17 cellular contexts compared by ENCODE assay signal in the genomic region with DNA sequence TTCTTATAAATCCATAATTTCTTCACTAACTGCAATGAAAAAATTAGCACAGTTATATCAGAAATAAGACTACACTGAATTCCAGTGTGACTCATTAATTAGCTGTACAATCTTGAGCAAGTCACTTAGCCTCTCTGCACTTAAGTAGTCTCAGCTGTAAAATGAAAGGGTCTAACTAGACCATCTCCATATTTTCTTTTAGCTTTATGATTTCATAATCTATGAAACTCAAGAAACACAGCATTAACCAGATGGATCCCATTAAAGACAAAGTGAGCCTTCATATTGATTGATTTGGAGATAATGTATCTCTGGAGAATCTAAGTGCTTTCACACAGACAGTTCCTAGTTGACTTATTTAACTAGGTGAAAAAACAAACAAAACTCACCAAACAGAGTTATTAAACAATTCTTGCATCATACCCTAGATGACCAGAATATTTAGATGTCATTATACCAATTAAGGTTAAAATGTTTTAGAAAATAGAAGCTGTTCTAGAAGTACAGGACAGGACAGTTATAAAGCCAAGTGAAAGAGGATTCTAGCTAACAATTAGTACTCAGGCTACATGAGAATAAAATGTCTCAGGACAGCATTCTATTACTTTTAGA. TPM values are rescaled to one million over a fixed set of nuclear protein-coding genes. Genes with fewer than 3 reads are reported as not detected.
DNase-seq lines count a peak whose midpoint lies in the region; ATAC-seq and TF ChIP-seq lines count a peak whose summit lies in the region.
"Had no signal": no experiment of that assay in that cellular context is flagged by ENCODE, and none has a peak within 500 bp of the region (broad histone marks: within the 10 kb centered on the region; RNA-seq: fewer than 3 reads in every experiment).

No MANE protein-coding gene starts in this region.

- H3K27ac ChIP-seq in left lung, result peak overlapping the region in 1 of 2 donors; percentile 4
- H3K27ac ChIP-seq: BLaER1 treated with 17β-estradiol and CSF1 and Interleukin-3, amounts not matched to agents 10 nM and 100 nM; body of pancreas; lower lobe of right lung had no signal

- no peaks in the 10 kb centered on the region for H3K27me3 ChIP-seq in left lung
- H3K27me3 ChIP-seq: BLaER1 treated with 17β-estradiol and CSF1 and Interleukin-3, amounts not matched to agents 10 nM and 100 nM; body of pancreas had no signal

- DNase-seq in EH (ENCODE audit: low read depth) (peak; percentile 68), M059J (ENCODE audit: low read depth) (peak; percentile 34), dermis blood vessel endothelial cell (peak; percentile 41), left lung (no peak), mucosa of gallbladder (ENCODE audit: low spot score) (no peak), ACHN (no peak)
- DNase-seq: activated gamma-delta T cell treated with Interleukin-2 at 50 U/mL for 16 hours, body of pancreas, DMS153, lower lobe of right lung, NCI-H1930, substantia nigra, T-helper 17 cell had no signal

- ATAC-seq in left lung (peak; percentile 56), HG02852 (IDR thresholded peaks at IDR 0.05; ENCODE audit: unreplicated experiment) (no peak), GM21381 (IDR thresholded peaks at IDR 0.05; ENCODE audit: unreplicated experiment) (no peak)
- ATAC-seq: body of pancreas; natural killer cell treated with Interleukin-12 subunit alpha and Interleukin-12 subunit beta and Interleukin-15 and Interleukin-18, amount 100 ng/mL, for 72 hours; T-helper 17 cell had no signal

- TF ChIP-seq CTCF in left lung (IDR thresholded peaks at IDR 0.05), result no peak

- in situ Hi-C loops in ACHN (cut with HindIII; ENCODE audit: low pct_ligation_motif_present, low pct_unique_long_range_greater_than_20kb, low sequenced_read_pairs), result no loop called here

- H3K4me1 ChIP-seq in left lung, result peaks cover 0 to 20% of the 10 kb centered on the region in 2 donors
- H3K4me1 ChIP-seq: BLaER1 treated with 17β-estradiol and CSF1 and Interleukin-3, amounts not matched to agents 10 nM and 100 nM; body of pancreas had no signal

- intact Hi-C loops in left lung (cut with DNase I), result no loop called here

- peaks cover 0 to 27% of the 10 kb centered on the region in 2 donors for H3K36me3 ChIP-seq in left lung

- no peaks in the 10 kb centered on the region for H3K9me3 ChIP-seq in left lung
- H3K9me3 ChIP-seq: BLaER1 treated with 17β-estradiol and CSF1 and Interleukin-3, amounts not matched to agents 10 nM and 100 nM; body of pancreas; lower lobe of right lung had no signal

- H3K4me3 ChIP-seq in left lung, result no peak overlapping the region
- H3K4me3 ChIP-seq: BLaER1 treated with 17β-estradiol and CSF1 and Interleukin-3, amounts not matched to agents 10 nM and 100 nM; body of pancreas; lower lobe of right lung had no signal

RNA-seq across cellular contexts. Expression of gene CSNK1G1, which starts 11.2 kb away (rescaled TPM):
- total RNA-seq in M059J (2014; rRNA removed; shearing (Covaris generic)), result 12.2 and 33.8 TPM in 2 replicates
- total RNA-seq in dermis blood vessel endothelial cell (25.9 and 34.1 TPM in 2 replicates), left lung (10 to 100 TPM; 20.3 to 21.3 TPM), mucosa of gallbladder (16.5 TPM)

RNA-seq across cellular contexts. Expression of gene PCLAF, which starts 36.5 kb away (rescaled TPM):
- 90.7 and 163 TPM in 2 replicates for total RNA-seq in M059J (2014; rRNA removed; shearing (Covaris generic))
- total RNA-seq in dermis blood vessel endothelial cell (13.4 and 31.2 TPM in 2 replicates), left lung (10 to 100 TPM; 12.3 to 14.9 TPM), mucosa of gallbladder (3.0 TPM)

RNA-seq across cellular contexts. Expression of gene TRIP4, which starts 42.9 kb away (rescaled TPM):
- 10.5 and 10.6 TPM in 2 replicates for total RNA-seq in M059J (2014; rRNA removed; shearing (Covaris generic))
- 10.7 and 13.9 TPM in 2 replicates for total RNA-seq in dermis blood vessel endothelial cell
- 10 to 100 TPM; 23.0 to 24.6 TPM for total RNA-seq in left lung
- total RNA-seq in mucosa of gallbladder, result 24.1 TPM

Comparison
In these comparisons a context has a peak if more than half of its experiments do, and no peak if none do; other contexts are left out.
1. DNase-seq: peak in EH (single experiment), M059J (single experiment) and dermis blood vessel endothelial cell (single experiment); none in left lung (0 of 2), mucosa of gallbladder (single experiment) and ACHN (single experiment).